9 cellular contexts compared by ENCODE assay signal in the genomic region with DNA sequence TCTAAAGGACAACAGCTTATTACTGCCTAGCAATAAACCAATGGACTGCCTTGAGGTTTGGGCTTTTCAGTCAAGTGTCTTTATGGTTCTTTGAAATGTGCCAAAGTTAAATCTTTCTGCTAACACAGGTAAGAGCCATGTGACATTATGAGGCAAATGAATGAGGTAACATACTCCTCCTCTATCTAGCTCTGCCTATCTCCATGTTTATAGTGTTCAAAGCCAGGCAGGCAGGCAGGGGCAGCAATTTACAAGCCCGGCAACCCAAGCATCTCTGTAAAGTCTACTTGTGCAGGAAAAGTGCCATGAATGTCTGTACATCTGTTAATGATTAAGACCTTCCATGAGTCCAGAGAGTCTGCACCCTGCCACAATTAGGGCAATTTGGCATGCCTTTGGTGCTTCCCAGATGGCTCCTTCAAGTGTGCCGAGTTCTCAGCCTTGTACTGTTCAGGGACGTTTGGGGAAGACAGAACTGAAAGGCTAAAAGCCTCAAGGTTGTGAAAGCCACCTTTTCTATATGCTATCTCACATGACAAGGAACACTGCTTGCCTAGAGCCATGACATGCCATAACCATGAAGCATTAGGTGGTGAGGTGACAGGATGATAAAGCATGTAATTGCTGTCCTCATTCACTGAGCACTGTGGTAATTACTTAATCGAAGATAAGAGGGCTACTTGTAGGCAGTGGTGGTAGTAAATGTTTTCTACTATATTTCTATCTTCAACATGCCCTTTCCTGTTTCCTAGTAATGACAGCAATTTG. TPM values are rescaled to one million over a fixed set of nuclear protein-coding genes. Genes with fewer than 3 reads are reported as not detected.
A peak's percentile ranks its signal among the peaks of the same experiment; 100 is the strongest.
DNase-seq lines count a peak whose midpoint lies in the region; ATAC-seq and TF ChIP-seq lines count a peak whose summit lies in the region.
"Had no signal": no experiment of that assay in that cellular context is flagged by ENCODE, and none has a peak within 500 bp of the region (broad histone marks: within the 10 kb centered on the region; RNA-seq: fewer than 3 reads in every experiment).

No MANE protein-coding gene starts in this region.

- WGBS in endodermal cell (ENCODE audit: insufficient coverage in 1 of 2, insufficient read length in 1 of 2), 2 experiments: 88% methylated on average over 2 to 4 of the region's 4 CpGs

- no peak overlapping the region for H3K27ac Mint-ChIP-seq in endodermal cell
- no peak overlapping the region for H3K27ac Mint-ChIP-seq in activated T-helper 17 cell treated with anti-CD3 and anti-CD28 coated beads, Interleukin-2, amount 50 U/mL, for 72 hours
- H3K27ac Mint-ChIP-seq: activated CD4-positive, alpha-beta memory T cell treated with anti-CD3 and anti-CD28 coated beads for 36 hours had no signal

- no peak overlapping the region for H3K4me3 ChIP-seq in endodermal cell (ENCODE audit: low read length)

- peaks cover 6% of the 10 kb centered on the region for H3K4me1 Mint-ChIP-seq in endodermal cell
- H3K4me1 Mint-ChIP-seq in activated T-helper 17 cell treated with anti-CD3 and anti-CD28 coated beads, Interleukin-2, amount 50 U/mL, for 72 hours: no peaks in the 10 kb centered on the region

- no peaks in the 10 kb centered on the region for H3K36me3 ChIP-seq in endodermal cell (ENCODE audit: control insufficient read depth, insufficient read depth, low read length)

- no peaks in the 10 kb centered on the region for H3K4me1 ChIP-seq in endodermal cell (ENCODE audit: control insufficient read depth, insufficient read depth, low read length)

- DNase-seq in AG09319 (ENCODE audit: extremely low read depth, low read depth) (peak; percentile 12), ELR (ENCODE audit: low read depth) (peak; percentile 3), endodermal cell (peak; percentile 21), left kidney (ENCODE audit: low read depth, low spot score) (peak; percentile 7), activated T-cell treated with anti-CD3 and anti-CD28 coated beads for 4 hours (no peak)
- DNase-seq: activated CD4-positive, alpha-beta memory T cell treated with anti-CD3 and anti-CD28 coated beads for 36 hours; DMS153 had no signal

- peaks cover 3% of the 10 kb centered on the region for H3K36me3 Mint-ChIP-seq in endodermal cell (ENCODE audit: low read depth)
- no peaks in the 10 kb centered on the region for H3K36me3 Mint-ChIP-seq in activated T-helper 17 cell treated with anti-CD3 and anti-CD28 coated beads, Interleukin-2, amount 50 U/mL, for 72 hours (ENCODE audit: low read depth)

- no peaks in the 10 kb centered on the region for H3K27me3 Mint-ChIP-seq in endodermal cell (ENCODE audit: insufficient read depth)
- H3K27me3 Mint-ChIP-seq in activated T-helper 17 cell treated with anti-CD3 and anti-CD28 coated beads, Interleukin-2, amount 50 U/mL, for 72 hours: no peaks in the 10 kb centered on the region
- H3K27me3 Mint-ChIP-seq: activated CD4-positive, alpha-beta memory T cell treated with anti-CD3 and anti-CD28 coated beads for 36 hours had no signal

- no peak for ATAC-seq in activated T-helper 17 cell treated with anti-CD3 and anti-CD28 coated beads, Interleukin-2, amount 50 U/mL, for 72 hours (replicated peaks)
- ATAC-seq in GM18511 (IDR thresholded peaks at IDR 0.05; ENCODE audit: unreplicated experiment): no peak

- H3K9ac ChIP-seq in endodermal cell (ENCODE audit: extremely low read depth, low read length, poor library complexity, severe bottlenecking): no peak overlapping the region

- peak overlapping the region; percentile 25 for H3K27ac ChIP-seq in endodermal cell (ENCODE audit: low read depth, low read length)

- H3K27me3 ChIP-seq in endodermal cell (ENCODE audit: control insufficient read depth, insufficient read depth, low read length, poor library complexity, severe bottlenecking): no peaks in the 10 kb centered on the region

- H3K4me3 Mint-ChIP-seq in endodermal cell: no peak overlapping the region
- H3K4me3 Mint-ChIP-seq in activated T-helper 17 cell treated with anti-CD3 and anti-CD28 coated beads, Interleukin-2, amount 50 U/mL, for 72 hours: no peak overlapping the region
- H3K4me3 Mint-ChIP-seq: activated CD4-positive, alpha-beta memory T cell treated with anti-CD3 and anti-CD28 coated beads for 36 hours had no signal

- no peaks in the 10 kb centered on the region for H3K9me3 ChIP-seq in endodermal cell (ENCODE audit: control insufficient read depth, low read length)

- peaks cover 12% of the 10 kb centered on the region for H3K9me3 Mint-ChIP-seq in endodermal cell
- no peaks in the 10 kb centered on the region for H3K9me3 Mint-ChIP-seq in activated T-helper 17 cell treated with anti-CD3 and anti-CD28 coated beads, Interleukin-2, amount 50 U/mL, for 72 hours
- H3K9me3 Mint-ChIP-seq: activated CD4-positive, alpha-beta memory T cell treated with anti-CD3 and anti-CD28 coated beads for 36 hours had no signal

- TF ChIP-seq CTCF in AG09319 (IDR thresholded peaks at IDR 0.05; ENCODE audit: low read depth, low read length) (no peak), endodermal cell (conservative IDR thresholded peaks at IDR 0.05) (no peak)

RNA-seq across cellular contexts. Expression of a gene that starts 41.4 kb away (rescaled TPM):
- 10 to 100 TPM; 67.4 to 83.8 TPM for total RNA-seq in endodermal cell
- polyA plus RNA-seq in endodermal cell (2013, experiment 1 of 2): 178 TPM
- polyA plus RNA-seq in endodermal cell (2013, experiment 2 of 2): 154 TPM
- 10 to 100 TPM; 36.3 to 36.8 TPM for total RNA-seq in activated T-helper 17 cell treated with anti-CD3 and anti-CD28 coated beads, Interleukin-2, amount 50 U/mL, for 72 hours
